In genomic region chr9:92963831-92964606, GRCh38 we compare ENCODE assay signal across 1 cellular context.
TF ChIP-seq lines count a peak whose summit lies in the region.

No MANE protein-coding gene starts in this region.

TF ChIP-seq in WTC11, 78 proteins besides CTCF, POLR2A, EP300 and RAD21 (continued from another document):
- TF ChIP-seq, protein P1, sequence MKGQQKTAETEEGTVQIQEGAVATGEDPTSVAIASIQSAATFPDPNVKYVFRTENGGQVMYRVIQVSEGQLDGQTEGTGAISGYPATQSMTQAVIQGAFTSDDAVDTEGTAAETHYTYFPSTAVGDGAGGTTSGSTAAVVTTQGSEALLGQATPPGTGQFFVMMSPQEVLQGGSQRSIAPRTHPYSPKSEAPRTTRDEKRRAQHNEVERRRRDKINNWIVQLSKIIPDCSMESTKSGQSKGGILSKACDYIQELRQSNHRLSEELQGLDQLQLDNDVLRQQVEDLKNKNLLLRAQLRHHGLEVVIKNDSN (CRISPR knock-in tag; IDR thresholded peaks at IDR 0.05): no peak
- TF ChIP-seq ZNF671 (CRISPR knock-in tag; IDR thresholded peaks at IDR 0.05): no peak
- TF ChIP-seq TEAD1 (CRISPR knock-in tag; IDR thresholded peaks at IDR 0.05): no peak
TF ChIP-seq in WTC11: peak in this region for 0.
